ENCODE assay signal across 8 cellular contexts in the genomic region with DNA sequence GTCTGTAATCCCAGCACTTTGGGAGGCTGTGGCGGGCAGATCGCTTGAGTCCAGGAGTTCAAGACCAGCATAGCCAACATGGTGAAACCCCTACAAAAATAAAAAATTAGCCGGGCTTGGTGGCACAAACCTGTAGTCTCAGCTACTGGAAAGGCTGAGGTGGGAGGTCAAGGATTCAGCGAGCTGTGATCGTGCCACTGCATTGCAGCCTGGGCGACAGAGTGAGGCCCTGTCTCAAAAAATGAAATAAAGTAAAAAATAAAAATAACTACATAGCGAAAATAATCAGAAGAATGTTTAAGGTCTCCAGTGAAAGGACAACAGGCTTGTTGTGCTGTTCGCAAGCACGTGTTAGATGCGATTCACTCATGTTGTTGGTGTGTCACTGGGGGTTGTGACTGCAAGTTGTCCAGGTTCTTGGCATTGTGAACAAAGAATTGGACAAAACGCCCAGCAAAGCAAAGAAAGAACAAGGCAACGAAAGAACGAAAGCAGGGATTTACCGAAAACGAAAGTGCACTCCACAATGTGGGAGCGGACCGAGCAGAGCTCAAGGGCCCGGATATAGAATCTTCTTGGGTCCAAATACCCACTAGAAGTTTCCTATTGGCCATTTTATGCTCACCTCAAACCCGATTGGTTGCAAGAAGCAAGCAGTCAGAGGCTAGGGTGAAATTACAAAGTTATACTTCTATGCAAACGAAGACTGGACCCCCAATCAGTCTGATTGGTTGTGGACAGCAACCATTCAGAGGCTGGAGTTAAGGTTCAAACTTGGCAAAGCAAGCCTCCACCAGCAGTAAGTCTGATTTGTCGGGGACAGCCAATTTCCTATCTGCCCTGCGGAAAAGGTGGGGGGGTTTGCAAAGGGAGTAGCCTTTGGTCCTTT. TPM values are rescaled to one million over a fixed set of nuclear protein-coding genes. Genes with fewer than 3 reads are reported as not detected.
A peak's percentile ranks its signal among the peaks of the same experiment; 100 is the strongest.
DNase-seq lines count a peak whose midpoint lies in the region; ATAC-seq, FAIRE-seq and TF ChIP-seq lines count a peak whose summit lies in the region.

No MANE protein-coding gene starts in this region.

- H3K27me3 ChIP-seq in astrocyte (ENCODE audit: insufficient read depth, low read length) (no peaks in the 10 kb centered on the region), thoracic aorta (replicated peaks; ENCODE audit: insufficient read depth) (no peaks in the 10 kb centered on the region)

- peak overlapping the region; percentile 91 for H3K4me3 Mint-ChIP-seq in astrocyte (ENCODE audit: unreplicated experiment)

- FAIRE-seq in astrocyte (lab: Jason Lieb, UNC): no peak

- TF ChIP-seq CTCF in astrocyte (IDR thresholded peaks at IDR 0.05; ENCODE audit: insufficient read depth, low read depth, low read length) (no peak), thoracic aorta (IDR thresholded peaks at IDR 0.05) (no peak)

- peak overlapping the region; percentile 84 for H3K9ac ChIP-seq in astrocyte (ENCODE audit: low read length)

- no peaks in the 10 kb centered on the region for H3K36me3 ChIP-seq in astrocyte (ENCODE audit: insufficient read depth, low read length)
- H3K36me3 ChIP-seq in thoracic aorta: no peaks in the 10 kb centered on the region

- H3K36me3 Mint-ChIP-seq in astrocyte (ENCODE audit: low read depth, unreplicated experiment): no peaks in the 10 kb centered on the region

- DNase-seq in AG08395 (ENCODE audit: low spot score) (peak; percentile 6), NCI-H187 treated with DMSO at 0.1 percent for 48 hours (lab: John Stamatoyannopoulos, UW) (peak; percentile 37), astrocyte (ENCODE audit: low read depth) (no peak), left lobe of liver (ENCODE audit: low spot score) (no peak), thoracic aorta (ENCODE audit: low spot score) (no peak)

- peak overlapping the region; percentile 89 for H3K4me2 ChIP-seq in astrocyte (ENCODE audit: low read length)

- H3K27ac ChIP-seq in astrocyte (ENCODE audit: low read depth, low read length) (peak overlapping the region; percentile 65), thoracic aorta (peak overlapping the region; percentile 84 to 92)

- peak overlapping the region; percentile 97 for H2AFZ ChIP-seq in astrocyte (ENCODE audit: low read depth, low read length)

- H3K9me3 ChIP-seq in astrocyte (ENCODE audit: insufficient read depth, low read depth, low read length) (no peaks in the 10 kb centered on the region), thoracic aorta (no peaks in the 10 kb centered on the region)

- H3K4me1 ChIP-seq in astrocyte (ENCODE audit: insufficient read depth, low read length): no peaks in the 10 kb centered on the region
- peaks cover 21 to 70% of the 10 kb centered on the region in 2 donors for H3K4me1 ChIP-seq in thoracic aorta (ENCODE audit: control insufficient read depth in 1 of 2, low read depth in 2 of 2)

- peaks cover 36% of the 10 kb centered on the region for H3K79me2 ChIP-seq in astrocyte (ENCODE audit: insufficient read depth, low read length)

- H4K20me1 ChIP-seq in astrocyte (ENCODE audit: insufficient read depth, low read length): no peaks in the 10 kb centered on the region

- H3K4me1 Mint-ChIP-seq in astrocyte (ENCODE audit: low read depth, unreplicated experiment): peaks cover 5% of the 10 kb centered on the region

- no peaks in the 10 kb centered on the region for H3K27me3 Mint-ChIP-seq in astrocyte (ENCODE audit: low read depth, unreplicated experiment)

- H3K4me3 ChIP-seq in astrocyte (ENCODE audit: insufficient read depth, low read depth, low read length): peak overlapping the region; percentile 75
- peak overlapping the region; percentile 82 for H3K4me3 ChIP-seq in thoracic aorta

- H3K27ac Mint-ChIP-seq in astrocyte (ENCODE audit: unreplicated experiment): peak overlapping the region; percentile 54

- peaks cover 2% of the 10 kb centered on the region for H3K9me3 Mint-ChIP-seq in astrocyte (ENCODE audit: unreplicated experiment)

- ATAC-seq in GM19351 (IDR thresholded peaks at IDR 0.05; ENCODE audit: unreplicated experiment) (peak; percentile 4), left lobe of liver (peak; percentile 13), thoracic aorta (ENCODE audit: insufficient number of reproducible peaks, low FRiP score, low read depth) (peak; percentile 31), HG02973 (IDR thresholded peaks at IDR 0.05; ENCODE audit: unreplicated experiment) (no peak), GM19452 (IDR thresholded peaks at IDR 0.05; ENCODE audit: unreplicated experiment) (no peak)

RNA-seq across cellular contexts. Expression of a gene that starts 0.8 kb away (rescaled TPM):
- 30.2 and 31.7 TPM in 2 replicates for total RNA-seq in astrocyte
- total RNA-seq in left lobe of liver: 86.2 TPM
- 10 to 100 TPM; 32.1 to 64.8 TPM for total RNA-seq in thoracic aorta

Comparison
In these comparisons a context has a peak if more than half of its experiments do, and no peak if none do; other contexts are left out.
1. DNase-seq: peak in AG08395 (single experiment) and NCI-H187 treated with DMSO at 0.1 percent for 48 hours (single experiment); none in astrocyte (single experiment), left lobe of liver (single experiment) and thoracic aorta (single experiment).
2. ATAC-seq: peak in GM19351 (single experiment), left lobe of liver (single experiment) and thoracic aorta (single experiment); none in HG02973 (single experiment) and GM19452 (single experiment).